Comparison of ENCODE assay signal across 2 cellular contexts in genomic region chr1:32605711-32606424, GRCh38.
A peak's percentile ranks its signal among the peaks of the same experiment; 100 is the strongest.
TF ChIP-seq lines count a peak whose summit lies in the region.

No MANE protein-coding gene starts in this region.

TF ChIP-seq in HEK293, 187 proteins besides CTCF, POLR2A, EP300 and RAD21:
- TF ChIP-seq HIC1 (tag by site-specific recombination; IDR thresholded peaks at IDR 0.05) (0 out of 2 replicates have a peak, but pooled peaks have one; percentile 14), ZNF629 (tag by site-specific recombination; IDR thresholded peaks at IDR 0.05) (no peak)

TF ChIP-seq in K562, 482 proteins besides CTCF, POLR2A, EP300 and RAD21 (continued from another document):
- TF ChIP-seq JUND (IDR thresholded peaks at IDR 0.05; ENCODE audit: borderline replicate concordance, low read depth, low read length) (no peak), JUND (tag; IDR thresholded peaks at IDR 0.05; ENCODE audit: borderline replicate concordance, low read depth, low read length) (peak; percentile 37; the same call in 1 of the 3 replicates), ZNF311 (CRISPR knock-in tag; IDR thresholded peaks at IDR 0.05) (no peak), ZNF717 (CRISPR knock-in tag; IDR thresholded peaks at IDR 0.05) (no peak), HEY1 (CRISPR knock-in tag; IDR thresholded peaks at IDR 0.05; ENCODE audit: borderline replicate concordance) (no peak), NR2F6 (CRISPR knock-in tag; IDR thresholded peaks at IDR 0.05) (no peak), MAFK (IDR thresholded peaks at IDR 0.05; ENCODE audit: low read length) (no peak), MCM2 (IDR thresholded peaks at IDR 0.05; ENCODE audit: low read depth) (no peak), RB1 (IDR thresholded peaks at IDR 0.05; ENCODE audit: low read depth) (no peak), TAF15 (IDR thresholded peaks at IDR 0.05; ENCODE audit: low read depth, low read length) (0 out of 2 replicates have a peak, but pooled peaks have one; percentile 57), MNT (conservative IDR thresholded peaks at IDR 0.05) (no peak), ELF2 (CRISPR knock-in tag; IDR thresholded peaks at IDR 0.05) (no peak), TCF7 (IDR thresholded peaks at IDR 0.05; ENCODE audit: borderline replicate concordance) (no peak), ATF3 (IDR thresholded peaks at IDR 0.05) (peak; percentile 64), ATF3 (CRISPR knock-in tag; conservative IDR thresholded peaks at IDR 0.05) (no peak)
TF ChIP-seq in K562: peak in this region for 5.
